In the genomic region with DNA sequence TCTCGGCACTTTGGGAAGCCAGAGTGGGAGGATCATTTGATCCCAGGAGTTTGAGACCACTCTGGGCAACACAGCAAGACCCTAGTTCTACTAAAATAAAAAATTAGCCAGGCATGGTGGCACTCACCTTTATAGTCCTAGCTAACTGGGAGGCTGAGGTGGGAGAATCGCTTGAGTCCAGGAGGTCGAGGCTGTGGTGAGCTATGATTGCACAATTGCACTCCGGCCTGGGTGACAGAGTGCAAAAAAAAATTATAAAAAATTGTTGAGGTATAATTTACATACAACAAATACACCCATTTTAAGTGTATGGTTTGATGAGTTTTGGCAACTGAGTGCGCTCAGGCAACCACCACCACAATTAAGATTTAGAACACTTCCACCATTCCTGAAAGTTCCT, we compare ENCODE assay signal across 16 cellular contexts.
DNase-seq lines count a peak whose midpoint lies in the region; ATAC-seq, FAIRE-seq and TF ChIP-seq lines count a peak whose summit lies in the region.
"Had no signal": no experiment of that assay in that cellular context is flagged by ENCODE, and none has a peak within 500 bp of the region (broad histone marks: within the 10 kb centered on the region; RNA-seq: fewer than 3 reads in every experiment).

No MANE protein-coding gene starts in this region.

- TF ChIP-seq RAD21 in HepG2 (CRISPR knock-in tag; IDR thresholded peaks at IDR 0.05) = no peak
- TF ChIP-seq RAD21 in liver (IDR thresholded peaks at IDR 0.05) = no peak

- H3K4me2 ChIP-seq in HepG2 (ENCODE audit: low read depth, low read length) = no peak overlapping the region
- peak overlapping the region; percentile 52 for H3K4me2 ChIP-seq in mammary epithelial cell (ENCODE audit: insufficient read depth, low read depth, low read length)
- H3K4me2 ChIP-seq: BLaER1 treated with 17β-estradiol and CSF1 and Interleukin-3, amounts not matched to agents 10 nM and 100 nM had no signal

- no peak for FAIRE-seq in HepG2 (lab: Jason Lieb, UNC)
- FAIRE-seq: GM12878, GM18507, H1 had no signal

- TF ChIP-seq EP300 in HepG2 (IDR thresholded peaks at IDR 0.05; ENCODE audit: low read depth in 2 of 2, low read length in 2 of 2) (no peak), HepG2 (CRISPR knock-in tag; IDR thresholded peaks at IDR 0.05; ENCODE audit: borderline replicate concordance) (no peak)

- H3K9me3 ChIP-seq in HepG2 (ENCODE audit: low read length) = no peaks in the 10 kb centered on the region
- H3K9me3 ChIP-seq in right lobe of liver = no peaks in the 10 kb centered on the region
- H3K9me3 ChIP-seq in mammary epithelial cell (replicated peaks; ENCODE audit: insufficient read depth, low read length) = no peaks in the 10 kb centered on the region
- no peaks in the 10 kb centered on the region for H3K9me3 ChIP-seq in liver (ENCODE audit: control insufficient read depth in 4 of 4, low read length in 3 of 4)
- H3K9me3 ChIP-seq: BLaER1 treated with 17β-estradiol and CSF1 and Interleukin-3, amounts not matched to agents 10 nM and 100 nM; HAP-1 had no signal

- no peaks in the 10 kb centered on the region; a peak in 2 of 5 replicates for H3K27me3 ChIP-seq in HepG2 (ENCODE audit: control insufficient read depth in 1 of 2, insufficient read depth in 2 of 2, low read length in 2 of 2)
- no peaks in the 10 kb centered on the region for H3K27me3 ChIP-seq in right lobe of liver
- no peaks in the 10 kb centered on the region for H3K27me3 ChIP-seq in mammary epithelial cell (ENCODE audit: insufficient read depth, low read length)
- H3K27me3 ChIP-seq in liver (ENCODE audit: control insufficient read depth in 4 of 4, insufficient read depth in 4 of 4, low read length in 3 of 4) = no peaks in the 10 kb centered on the region
- H3K27me3 ChIP-seq: BLaER1 treated with 17β-estradiol and CSF1 and Interleukin-3, amounts not matched to agents 10 nM and 100 nM had no signal

- no peak for ATAC-seq in HepG2
- ATAC-seq in right lobe of liver = no peak
- ATAC-seq in GM21528 (IDR thresholded peaks at IDR 0.05; ENCODE audit: low FRiP score, unreplicated experiment) = no peak
- ATAC-seq: GM12878 had no signal

- intact Hi-C loops in HepG2 (cut with micrococcal nuclease; ENCODE audit: unreplicated experiment) = loop anchor here (5.0 kb wide), 1 partner anchor 56 kb away; no protein-coding TSS in a partner anchor
- intact Hi-C loops in right lobe of liver (cut with DNase I) = loop anchor here (10.0 kb wide), 3 partner anchors 48 to 178 kb away; no protein-coding TSS in a partner anchor
- intact Hi-C loops in mammary epithelial cell (cut with micrococcal nuclease) = no loop called here

- BruUV-seq in HepG2 (replicated peaks; lab: Mats Ljungman, UMichigan) (no TSS peak), mammary epithelial cell (replicated peaks; lab: Mats Ljungman, UMichigan) (no TSS peak)

- 70% methylated on average over 5 of the region's 5 CpGs for WGBS in HepG2 (ENCODE audit: low lambda C conversion rate)
- WGBS in right lobe of liver (ENCODE audit: insufficient coverage, low coverage, low lambda C conversion rate, missing lambda C conversion rate) = 52% methylated on average over 5 of the region's 5 CpGs
- 90% methylated on average over 5 of the region's 5 CpGs for WGBS in mammary epithelial cell (ENCODE audit: low coverage, missing lambda C conversion rate)
- WGBS in liver = 56% methylated on average over 5 of the region's 5 CpGs

- H3K4me3 ChIP-seq in HepG2 (replicated peaks in 1 of 3; ENCODE audit: insufficient read depth in 1 of 3, low read depth in 2 of 3, low read length in 3 of 3) = no peak overlapping the region
- H3K4me3 ChIP-seq in right lobe of liver = no peak overlapping the region
- H3K4me3 ChIP-seq in mammary epithelial cell (replicated peaks in 1 of 3; ENCODE audit: insufficient read depth in 1 of 3, low read depth in 2 of 3, low read length in 3 of 3) = no peak overlapping the region
- H3K4me3 ChIP-seq in liver (ENCODE audit: low read depth in 1 of 3, low read length in 3 of 3) = no peak overlapping the region
- H3K4me3 ChIP-seq: BLaER1 treated with 17β-estradiol and CSF1 and Interleukin-3, amounts not matched to agents 10 nM and 100 nM; GM12878; HAP-1 had no signal

- H3K79me2 ChIP-seq in HepG2 (ENCODE audit: insufficient read depth, low read length) (no peaks in the 10 kb centered on the region), mammary epithelial cell (ENCODE audit: insufficient read depth, low read length) (no peaks in the 10 kb centered on the region)

- CTCF ChIA-PET in HepG2 (lab: Yijun Ruan, JAX; ENCODE audit: low intra/inter-chr PET ratio, low total read pairs) (no interaction called here), mammary epithelial cell (lab: Charles Lee; ENCODE audit: low non-redundant PET) (no interaction called here)

- no peak for TF ChIP-seq CTCF in HepG2 (CRISPR knock-in tag; IDR thresholded peaks at IDR 0.05)
- TF ChIP-seq CTCF in right lobe of liver (IDR thresholded peaks at IDR 0.05) = no peak
- no peak for TF ChIP-seq CTCF in mammary epithelial cell (conservative IDR thresholded peaks at IDR 0.05 in 1 of 2, IDR thresholded peaks at IDR 0.05 in 1 of 2; ENCODE audit: extremely low read depth in 1 of 2, insufficient read depth in 1 of 2, low read depth in 1 of 2, low read length in 2 of 2)
- TF ChIP-seq CTCF in liver (IDR thresholded peaks at IDR 0.05; ENCODE audit: low read depth, low read length, missing input control) = no peak

- H3K36me3 ChIP-seq in HepG2 (replicated peaks in 1 of 2; ENCODE audit: control insufficient read depth in 1 of 2, insufficient read depth in 2 of 2, low read length in 2 of 2) (no peaks in the 10 kb centered on the region), right lobe of liver (no peaks in the 10 kb centered on the region), mammary epithelial cell (ENCODE audit: insufficient read depth, low read length) (no peaks in the 10 kb centered on the region), liver (ENCODE audit: control insufficient read depth in 4 of 4, insufficient read depth in 3 of 4, low read depth in 1 of 4, low read length in 3 of 4) (no peaks in the 10 kb centered on the region)
- H3K36me3 ChIP-seq: BLaER1 treated with 17β-estradiol and CSF1 and Interleukin-3, amounts not matched to agents 10 nM and 100 nM; HAP-1 had no signal

- dilution Hi-C loops in mammary epithelial cell (cut with HindIII; ENCODE audit: low sequenced_read_pairs) = no loop called here

- H3K9ac ChIP-seq in HepG2 (ENCODE audit: insufficient read depth, low read depth, low read length) = no peak overlapping the region
- peak overlapping the region; percentile 72 for H3K9ac ChIP-seq in mammary epithelial cell (ENCODE audit: insufficient read depth, low read length)
- no peak overlapping the region for H3K9ac ChIP-seq in liver (ENCODE audit: low read depth in 1 of 2, low read length in 2 of 2)
- H3K9ac ChIP-seq: BLaER1 treated with 17β-estradiol and CSF1 and Interleukin-3, amounts not matched to agents 10 nM and 100 nM had no signal

- H4K20me1 ChIP-seq in HepG2 (ENCODE audit: insufficient read depth, low read length) = no peaks in the 10 kb centered on the region
- no peaks in the 10 kb centered on the region for H4K20me1 ChIP-seq in mammary epithelial cell (ENCODE audit: insufficient read depth, low read length)
- H4K20me1 ChIP-seq: BLaER1 treated with 17β-estradiol and CSF1 and Interleukin-3, amounts not matched to agents 10 nM and 100 nM had no signal

- H3K4me1 ChIP-seq in HepG2 (ENCODE audit: insufficient read depth, low read length) (peaks cover 74% of the 10 kb centered on the region), right lobe of liver (peaks cover 0 to 67% (median 25%) of the 10 kb centered on the region in 4 donors), mammary epithelial cell (ENCODE audit: insufficient read depth, low read length) (peaks cover 50% of the 10 kb centered on the region), liver (ENCODE audit: control insufficient read depth in 4 of 4, insufficient read depth in 4 of 4, low read length in 3 of 4) (peaks cover 20 to 60% (median 52%) of the 10 kb centered on the region in 4 donors)
- H3K4me1 ChIP-seq: HAP-1 had no signal

- H3K27ac ChIP-seq in HepG2 (ENCODE audit: extremely low read length, insufficient read depth, low read length) (no peak overlapping the region), right lobe of liver (peak overlapping the region in 1 of 3 donors; percentile 43), mammary epithelial cell (ENCODE audit: insufficient read depth, low read depth, low read length) (peak overlapping the region; percentile 99), liver (ENCODE audit: low read depth in 1 of 2, low read length in 2 of 2) (no peak overlapping the region)
- H3K27ac ChIP-seq: BLaER1 treated with 17β-estradiol and CSF1 and Interleukin-3, amounts not matched to agents 10 nM and 100 nM had no signal

- DNase-seq in HepG2 (ENCODE audit: low spot score) = no peak
- DNase-seq in right lobe of liver = no peak
- DNase-seq in mammary epithelial cell = no peak
- no peak for DNase-seq in KBM-7
- DNase-seq in GM03348 (ENCODE audit: low spot score) = no peak
- no peak for DNase-seq in NCI-H1930 (lab: John Stamatoyannopoulos, UW)
- DNase-seq: 8988T; ACHN; CD4-positive, CD25-positive, alpha-beta regulatory T cell had no signal

- in situ Hi-C loops in HepG2 (cut with HindIII; ENCODE audit: extremely low pct_ligation_motif_present, low pct_unique_long_range_greater_than_20kb) = no loop called here
- in situ Hi-C loops in mammary epithelial cell (cut with MboI; ENCODE audit: low sequenced_read_pairs in 2 of 2) = no loop called here
- in situ Hi-C loops in KBM-7 (cut with MboI; ENCODE audit: low pct_unique_long_range_greater_than_20kb, low sequenced_read_pairs) = no loop called here

- POLR2A ChIA-PET in HepG2 (lab: Yijun Ruan, JAX) = no interaction called here

- TF ChIP-seq POLR2A in HepG2 (IDR thresholded peaks at IDR 0.05; ENCODE audit: insufficient read depth in 1 of 2, low read depth in 2 of 2, low read length in 2 of 2) (no peak), right lobe of liver (IDR thresholded peaks at IDR 0.05) (no peak)

- H2AFZ ChIP-seq in HepG2 (ENCODE audit: low read length) = no peak overlapping the region
- H2AFZ ChIP-seq in mammary epithelial cell (ENCODE audit: low read depth, low read length) = no peak overlapping the region

TF ChIP-seq in liver, 16 proteins besides CTCF, POLR2A, EP300 and RAD21:
- no peak for TF ChIP-seq NR2F2 (IDR thresholded peaks at IDR 0.05)
- TF ChIP-seq HNF4A (conservative IDR thresholded peaks at IDR 0.05) = peak; percentile 52 to 64
TF ChIP-seq in liver: peak in this region for 1.
